3 cellular contexts compared by ENCODE assay signal in the genomic region with DNA sequence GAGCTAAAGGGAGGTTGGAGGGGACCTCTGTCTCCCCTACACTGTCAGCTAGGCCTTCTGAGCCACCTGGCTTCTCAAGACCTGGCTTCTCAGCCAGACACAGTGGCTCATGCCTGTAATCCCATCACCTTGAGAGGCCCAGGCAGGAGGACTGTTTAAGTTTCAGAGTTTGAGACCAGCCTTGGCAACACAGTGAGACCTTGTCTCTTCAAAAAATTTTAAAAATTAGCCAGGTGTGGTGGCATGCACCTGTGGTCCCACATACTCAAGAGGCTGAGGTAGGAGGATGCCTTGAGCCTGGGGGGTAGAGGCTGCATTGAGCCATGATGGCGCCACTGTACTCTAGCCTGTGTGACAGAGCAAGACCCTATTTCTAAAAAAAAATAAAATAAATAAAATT.
TF ChIP-seq lines count a peak whose summit lies in the region.

No MANE protein-coding gene starts in this region.

TF ChIP-seq in A549, 52 proteins besides CTCF, POLR2A, EP300 and RAD21 (continued from another document):
- no peak for TF ChIP-seq PHF8 (IDR thresholded peaks at IDR 0.05; ENCODE audit: borderline replicate concordance, low read depth)
- TF ChIP-seq EHF (CRISPR knock-in tag; IDR thresholded peaks at IDR 0.05) = no peak

TF ChIP-seq in GM23338, 12 proteins besides CTCF, POLR2A, EP300 and RAD21 (continued from another document):
- TF ChIP-seq, protein P1, sequence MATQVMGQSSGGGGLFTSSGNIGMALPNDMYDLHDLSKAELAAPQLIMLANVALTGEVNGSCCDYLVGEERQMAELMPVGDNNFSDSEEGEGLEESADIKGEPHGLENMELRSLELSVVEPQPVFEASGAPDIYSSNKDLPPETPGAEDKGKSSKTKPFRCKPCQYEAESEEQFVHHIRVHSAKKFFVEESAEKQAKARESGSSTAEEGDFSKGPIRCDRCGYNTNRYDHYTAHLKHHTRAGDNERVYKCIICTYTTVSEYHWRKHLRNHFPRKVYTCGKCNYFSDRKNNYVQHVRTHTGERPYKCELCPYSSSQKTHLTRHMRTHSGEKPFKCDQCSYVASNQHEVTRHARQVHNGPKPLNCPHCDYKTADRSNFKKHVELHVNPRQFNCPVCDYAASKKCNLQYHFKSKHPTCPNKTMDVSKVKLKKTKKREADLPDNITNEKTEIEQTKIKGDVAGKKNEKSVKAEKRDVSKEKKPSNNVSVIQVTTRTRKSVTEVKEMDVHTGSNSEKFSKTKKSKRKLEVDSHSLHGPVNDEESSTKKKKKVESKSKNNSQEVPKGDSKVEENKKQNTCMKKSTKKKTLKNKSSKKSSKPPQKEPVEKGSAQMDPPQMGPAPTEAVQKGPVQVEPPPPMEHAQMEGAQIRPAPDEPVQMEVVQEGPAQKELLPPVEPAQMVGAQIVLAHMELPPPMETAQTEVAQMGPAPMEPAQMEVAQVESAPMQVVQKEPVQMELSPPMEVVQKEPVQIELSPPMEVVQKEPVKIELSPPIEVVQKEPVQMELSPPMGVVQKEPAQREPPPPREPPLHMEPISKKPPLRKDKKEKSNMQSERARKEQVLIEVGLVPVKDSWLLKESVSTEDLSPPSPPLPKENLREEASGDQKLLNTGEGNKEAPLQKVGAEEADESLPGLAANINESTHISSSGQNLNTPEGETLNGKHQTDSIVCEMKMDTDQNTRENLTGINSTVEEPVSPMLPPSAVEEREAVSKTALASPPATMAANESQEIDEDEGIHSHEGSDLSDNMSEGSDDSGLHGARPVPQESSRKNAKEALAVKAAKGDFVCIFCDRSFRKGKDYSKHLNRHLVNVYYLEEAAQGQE (IDR thresholded peaks at IDR 0.05; ENCODE audit: unreplicated experiment) = no peak
- no peak for TF ChIP-seq EZH2phosphoT487 (IDR thresholded peaks at IDR 0.05; ENCODE audit: unreplicated experiment)
- TF ChIP-seq, protein P2, sequence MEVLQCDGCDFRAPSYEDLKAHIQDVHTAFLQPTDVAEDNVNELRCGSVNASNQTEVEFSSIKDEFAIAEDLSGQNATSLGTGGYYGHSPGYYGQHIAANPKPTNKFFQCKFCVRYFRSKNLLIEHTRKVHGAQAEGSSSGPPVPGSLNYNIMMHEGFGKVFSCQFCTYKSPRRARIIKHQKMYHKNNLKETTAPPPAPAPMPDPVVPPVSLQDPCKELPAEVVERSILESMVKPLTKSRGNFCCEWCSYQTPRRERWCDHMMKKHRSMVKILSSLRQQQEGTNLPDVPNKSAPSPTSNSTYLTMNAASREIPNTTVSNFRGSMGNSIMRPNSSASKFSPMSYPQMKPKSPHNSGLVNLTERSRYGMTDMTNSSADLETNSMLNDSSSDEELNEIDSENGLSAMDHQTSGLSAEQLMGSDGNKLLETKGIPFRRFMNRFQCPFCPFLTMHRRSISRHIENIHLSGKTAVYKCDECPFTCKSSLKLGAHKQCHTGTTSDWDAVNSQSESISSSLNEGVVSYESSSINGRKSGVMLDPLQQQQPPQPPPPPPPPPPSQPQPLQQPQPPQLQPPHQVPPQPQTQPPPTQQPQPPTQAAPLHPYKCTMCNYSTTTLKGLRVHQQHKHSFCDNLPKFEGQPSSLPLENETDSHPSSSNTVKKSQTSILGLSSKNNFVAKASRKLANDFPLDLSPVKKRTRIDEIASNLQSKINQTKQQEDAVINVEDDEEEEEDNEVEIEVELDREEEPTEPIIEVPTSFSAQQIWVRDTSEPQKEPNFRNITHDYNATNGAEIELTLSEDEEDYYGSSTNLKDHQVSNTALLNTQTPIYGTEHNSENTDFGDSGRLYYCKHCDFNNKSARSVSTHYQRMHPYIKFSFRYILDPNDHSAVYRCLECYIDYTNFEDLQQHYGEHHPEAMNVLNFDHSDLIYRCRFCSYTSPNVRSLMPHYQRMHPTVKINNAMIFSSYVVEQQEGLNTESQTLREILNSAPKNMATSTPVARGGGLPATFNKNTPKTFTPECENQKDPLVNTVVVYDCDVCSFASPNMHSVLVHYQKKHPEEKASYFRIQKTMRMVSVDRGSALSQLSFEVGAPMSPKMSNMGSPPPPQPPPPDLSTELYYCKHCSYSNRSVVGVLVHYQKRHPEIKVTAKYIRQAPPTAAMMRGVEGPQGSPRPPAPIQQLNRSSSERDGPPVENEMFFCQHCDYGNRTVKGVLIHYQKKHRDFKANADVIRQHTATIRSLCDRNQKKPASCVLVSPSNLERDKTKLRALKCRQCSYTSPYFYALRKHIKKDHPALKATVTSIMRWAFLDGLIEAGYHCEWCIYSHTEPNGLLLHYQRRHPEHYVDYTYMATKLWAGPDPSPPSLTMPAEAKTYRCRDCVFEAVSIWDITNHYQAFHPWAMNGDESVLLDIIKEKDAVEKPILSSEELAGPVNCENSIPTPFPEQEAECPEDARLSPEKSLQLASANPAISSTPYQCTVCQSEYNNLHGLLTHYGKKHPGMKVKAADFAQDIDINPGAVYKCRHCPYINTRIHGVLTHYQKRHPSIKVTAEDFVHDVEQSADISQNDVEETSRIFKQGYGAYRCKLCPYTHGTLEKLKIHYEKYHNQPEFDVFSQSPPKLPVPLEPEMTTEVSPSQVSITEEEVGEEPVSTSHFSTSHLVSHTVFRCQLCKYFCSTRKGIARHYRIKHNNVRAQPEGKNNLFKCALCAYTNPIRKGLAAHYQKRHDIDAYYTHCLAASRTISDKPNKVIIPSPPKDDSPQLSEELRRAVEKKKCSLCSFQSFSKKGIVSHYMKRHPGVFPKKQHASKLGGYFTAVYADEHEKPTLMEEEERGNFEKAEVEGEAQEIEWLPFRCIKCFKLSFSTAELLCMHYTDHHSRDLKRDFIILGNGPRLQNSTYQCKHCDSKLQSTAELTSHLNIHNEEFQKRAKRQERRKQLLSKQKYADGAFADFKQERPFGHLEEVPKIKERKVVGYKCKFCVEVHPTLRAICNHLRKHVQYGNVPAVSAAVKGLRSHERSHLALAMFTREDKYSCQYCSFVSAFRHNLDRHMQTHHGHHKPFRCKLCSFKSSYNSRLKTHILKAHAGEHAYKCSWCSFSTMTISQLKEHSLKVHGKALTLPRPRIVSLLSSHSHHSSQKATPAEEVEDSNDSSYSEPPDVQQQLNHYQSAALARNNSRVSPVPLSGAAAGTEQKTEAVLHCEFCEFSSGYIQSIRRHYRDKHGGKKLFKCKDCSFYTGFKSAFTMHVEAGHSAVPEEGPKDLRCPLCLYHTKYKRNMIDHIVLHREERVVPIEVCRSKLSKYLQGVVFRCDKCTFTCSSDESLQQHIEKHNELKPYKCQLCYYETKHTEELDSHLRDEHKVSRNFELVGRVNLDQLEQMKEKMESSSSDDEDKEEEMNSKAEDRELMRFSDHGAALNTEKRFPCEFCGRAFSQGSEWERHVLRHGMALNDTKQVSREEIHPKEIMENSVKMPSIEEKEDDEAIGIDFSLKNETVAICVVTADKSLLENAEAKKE (CRISPR knock-in tag; IDR thresholded peaks at IDR 0.05) = no peak
- TF ChIP-seq ZNF331 (CRISPR knock-in tag; IDR thresholded peaks at IDR 0.05; ENCODE audit: low read depth) = no peak
- no peak for TF ChIP-seq EZH2 (IDR thresholded peaks at IDR 0.05; ENCODE audit: low read depth, unreplicated experiment)
- TF ChIP-seq JUNB (IDR thresholded peaks at IDR 0.05; ENCODE audit: unreplicated experiment) = no peak
- no peak for TF ChIP-seq POLR2AphosphoS5 (IDR thresholded peaks at IDR 0.05; ENCODE audit: low read depth)
TF ChIP-seq in GM23338: peak in this region for 0.

TF ChIP-seq in liver, 16 proteins besides CTCF, POLR2A, EP300 and RAD21 (continued from another document):
- TF ChIP-seq JUND (IDR thresholded peaks at IDR 0.05) (no peak), HNF4G (IDR thresholded peaks at IDR 0.05) (no peak), RXRA (IDR thresholded peaks at IDR 0.05) (no peak), HNF4A (conservative IDR thresholded peaks at IDR 0.05) (no peak), EGR1 (IDR thresholded peaks at IDR 0.05; ENCODE audit: low read depth in 2 of 2) (no peak)
